ENCODE assay signal across 1 cellular context in genomic region chr18:74796928-74797576, GRCh38.
TF ChIP-seq lines count a peak whose summit lies in the region.

No MANE protein-coding gene starts in this region.

TF ChIP-seq in GM23338, 12 proteins besides CTCF, POLR2A, EP300 and RAD21:
- TF ChIP-seq ZNF462 (CRISPR knock-in tag; IDR thresholded peaks at IDR 0.05): no peak
- TF ChIP-seq CREB1 (CRISPR knock-in tag; IDR thresholded peaks at IDR 0.05; ENCODE audit: low read depth): no peak
- no peak for TF ChIP-seq ZNF331 (CRISPR knock-in tag; IDR thresholded peaks at IDR 0.05; ENCODE audit: low read depth)
- no peak for TF ChIP-seq NANOG (IDR thresholded peaks at IDR 0.05; ENCODE audit: borderline replicate concordance)
- TF ChIP-seq ZNF114 (CRISPR knock-in tag; IDR thresholded peaks at IDR 0.05): no peak
- TF ChIP-seq ETS1 (IDR thresholded peaks at IDR 0.05): no peak
- TF ChIP-seq EZH2 (IDR thresholded peaks at IDR 0.05; ENCODE audit: low read depth, unreplicated experiment): no peak
- no peak for TF ChIP-seq REST (IDR thresholded peaks at IDR 0.05; ENCODE audit: unreplicated experiment)
- TF ChIP-seq EZH2phosphoT487 (IDR thresholded peaks at IDR 0.05; ENCODE audit: unreplicated experiment): no peak
- no peak for TF ChIP-seq POLR2AphosphoS5 (IDR thresholded peaks at IDR 0.05; ENCODE audit: low read depth)
TF ChIP-seq in GM23338: peak in this region for 0.
